18 cellular contexts compared by ENCODE assay signal in the genomic region with DNA sequence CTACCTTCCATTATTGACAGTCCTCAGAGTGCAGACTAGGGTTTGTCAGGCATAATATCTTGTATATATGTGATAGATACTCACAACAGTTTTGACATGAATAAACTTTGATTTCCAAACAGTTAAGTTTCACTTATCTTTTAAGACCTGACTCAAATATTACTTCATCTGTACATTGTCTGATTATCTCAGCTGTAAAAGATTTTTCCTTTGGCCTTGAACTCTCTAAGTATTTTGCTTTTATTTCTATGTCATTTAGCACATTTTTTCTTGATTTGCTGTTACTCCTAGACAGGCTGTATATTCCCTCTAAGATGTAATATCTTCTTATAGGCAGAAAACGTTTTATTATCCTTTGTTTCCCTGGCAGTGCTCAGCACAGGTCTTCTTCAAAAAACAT.
DNase-seq lines count a peak whose midpoint lies in the region; ATAC-seq and TF ChIP-seq lines count a peak whose summit lies in the region.
"Had no signal": no experiment of that assay in that cellular context is flagged by ENCODE, and none has a peak within 500 bp of the region (broad histone marks: within the 10 kb centered on the region; RNA-seq: fewer than 3 reads in every experiment).

No MANE protein-coding gene starts in this region.

- H3K4me3 ChIP-seq in choroid plexus epithelial cell (ENCODE audit: low read depth, low read length) (no peak overlapping the region), fibroblast of villous mesenchyme (ENCODE audit: low read depth, low read length) (no peak overlapping the region)
- H3K4me3 ChIP-seq: BLaER1, GM23338 had no signal

- peaks cover 70% of the 10 kb centered on the region for H3K36me3 Mint-ChIP-seq in stimulated activated naive CD8-positive, alpha-beta T cell treated with anti-CD3 and anti-CD28 coated beads, Interleukin-15, Interleukin-2, amounts not matched to agents 100 ng/mL and 50 ng/mL, for 24 hours (ENCODE audit: low read depth)

- H3K27me3 Mint-ChIP-seq in stimulated activated naive CD8-positive, alpha-beta T cell treated with anti-CD3 and anti-CD28 coated beads, Interleukin-15, Interleukin-2, amounts not matched to agents 100 ng/mL and 50 ng/mL, for 24 hours = no peaks in the 10 kb centered on the region
- H3K27me3 Mint-ChIP-seq: B cell; CD4-positive, CD25-positive, alpha-beta regulatory T cell had no signal

- H3K4me3 Mint-ChIP-seq in stimulated activated naive CD8-positive, alpha-beta T cell treated with anti-CD3 and anti-CD28 coated beads, Interleukin-15, Interleukin-2, amounts not matched to agents 100 ng/mL and 50 ng/mL, for 24 hours = no peak overlapping the region
- H3K4me3 Mint-ChIP-seq: B cell; CD4-positive, CD25-positive, alpha-beta regulatory T cell; CD8-positive, alpha-beta T cell; GM23338; H9 had no signal

- H3K27ac Mint-ChIP-seq in stimulated activated naive CD8-positive, alpha-beta T cell treated with anti-CD3 and anti-CD28 coated beads, Interleukin-15, Interleukin-2, amounts not matched to agents 100 ng/mL and 50 ng/mL, for 24 hours = peak overlapping the region; percentile 63
- H3K27ac Mint-ChIP-seq: B cell; CD4-positive, CD25-positive, alpha-beta regulatory T cell; CD8-positive, alpha-beta T cell; GM23338; H9 had no signal

- intact Hi-C loops in posterior cingulate gyrus (cut with DNase I) = no loop called here

- TF ChIP-seq CTCF in choroid plexus epithelial cell (conservative IDR thresholded peaks at IDR 0.05; ENCODE audit: low read depth, low read length) (no peak), fibroblast of villous mesenchyme (IDR thresholded peaks at IDR 0.05; ENCODE audit: insufficient read depth, low read depth, low read length) (no peak)

- DNase-seq in stimulated activated naive CD8-positive, alpha-beta T cell treated with anti-CD3 and anti-CD28 coated beads, Interleukin-15, Interleukin-2, amounts not matched to agents 100 U/mL and 50 U/mL, for 24 hours = no peak
- DNase-seq in choroid plexus epithelial cell (ENCODE audit: low read depth) (peak; percentile 7), fibroblast of villous mesenchyme (ENCODE audit: low read depth) (peak; percentile 11), NCI-H1694 treated with DMSO at 0.1 percent for 48 hours (lab: John Stamatoyannopoulos, UW) (no peak), posterior cingulate gyrus (no peak), cerebellum (ENCODE audit: low spot score) (no peak)
- DNase-seq: Caco-2; CD4-positive, CD25-positive, alpha-beta regulatory T cell; CD8-positive, alpha-beta T cell; DMS153; DND-41; H9 had no signal

- peaks cover 13% of the 10 kb centered on the region for H3K4me1 Mint-ChIP-seq in stimulated activated naive CD8-positive, alpha-beta T cell treated with anti-CD3 and anti-CD28 coated beads, Interleukin-15, Interleukin-2, amounts not matched to agents 100 ng/mL and 50 ng/mL, for 24 hours (ENCODE audit: low read depth)
- H3K4me1 Mint-ChIP-seq: B cell, GM23338, H9 had no signal

- ATAC-seq in stimulated activated naive CD8-positive, alpha-beta T cell treated with anti-CD3 and anti-CD28 coated beads, Interleukin-15, Interleukin-2, amounts not matched to agents 100 U/mL and 50 U/mL, for 24 hours = no peak
- no peak for ATAC-seq in GM18502 (IDR thresholded peaks at IDR 0.05; ENCODE audit: poor library complexity, unreplicated experiment)
- ATAC-seq: CD8-positive, alpha-beta T cell; GM23338; HCT116 had no signal

- H3K9me3 Mint-ChIP-seq in stimulated activated naive CD8-positive, alpha-beta T cell treated with anti-CD3 and anti-CD28 coated beads, Interleukin-15, Interleukin-2, amounts not matched to agents 100 ng/mL and 50 ng/mL, for 24 hours = peaks cover 3% of the 10 kb centered on the region
- H3K9me3 Mint-ChIP-seq: CD8-positive, alpha-beta T cell; GM23338; H9 had no signal

Comparison
In these comparisons a context has a peak if more than half of its experiments do, and no peak if none do; other contexts are left out.
1. DNase-seq: peak in choroid plexus epithelial cell (single experiment) and fibroblast of villous mesenchyme (single experiment); none in stimulated activated naive CD8-positive, alpha-beta T cell treated with anti-CD3 and anti-CD28 coated beads, Interleukin-15, Interleukin-2, amounts not matched to agents 100 U/mL and 50 U/mL, for 24 hours (single experiment), NCI-H1694 treated with DMSO at 0.1 percent for 48 hours (single experiment), posterior cingulate gyrus (0 of 10) and cerebellum (single experiment).